Comparison of ENCODE assay signal across 12 cellular contexts in the genomic region with DNA sequence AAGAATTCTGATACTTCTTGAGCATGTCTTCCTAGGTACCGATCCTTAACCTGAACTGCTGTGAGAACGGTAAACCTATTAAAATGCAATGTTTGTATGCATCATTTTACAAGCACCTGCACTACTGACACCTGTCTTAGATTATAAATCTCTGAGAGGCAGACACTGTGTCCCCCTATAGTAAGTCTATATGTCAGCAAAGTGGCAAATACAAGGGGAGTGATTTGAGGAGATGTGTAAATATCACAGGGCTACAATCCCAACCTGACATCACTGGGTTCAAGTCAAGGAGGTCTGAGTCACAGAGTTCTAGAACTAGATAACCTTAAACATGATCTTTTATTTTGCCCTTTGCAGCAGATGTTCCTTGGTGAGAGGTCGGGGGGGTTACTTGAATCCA.
"Had no signal": no experiment of that assay in that cellular context is flagged by ENCODE, and none has a peak within 500 bp of the region (broad histone marks: within the 10 kb centered on the region; RNA-seq: fewer than 3 reads in every experiment).

No MANE protein-coding gene starts in this region.

- DNase-seq: activated T-cell treated with anti-CD3 and anti-CD28 coated beads, Interleukin-2, amount 50 U/mL, for 1 hour; amygdala; dorsolateral prefrontal cortex; foreskin keratinocyte; kidney; right lobe of liver; stimulated activated CD8-positive, alpha-beta memory T cell treated with anti-CD3 and anti-CD28 coated beads, Interleukin-4, amount 100 ng/mL, for 48 hours; stimulated activated naive CD8-positive, alpha-beta T cell treated with anti-CD3 and anti-CD28 coated beads, Interleukin-15, Interleukin-2, amounts not matched to agents 100 U/mL and 50 U/mL, for 24 hours had no signal

- ATAC-seq: esophagus mucosa; foreskin keratinocyte; right lobe of liver; stimulated activated naive CD8-positive, alpha-beta T cell treated with anti-CD3 and anti-CD28 coated beads, Interleukin-15, Interleukin-2, amounts not matched to agents 100 U/mL and 50 U/mL, for 24 hours had no signal

- H3K9me3 ChIP-seq: right lobe of liver, suprapubic skin had no signal

- H3K4me3 Mint-ChIP-seq: activated naive CD8-positive, alpha-beta T cell; brain had no signal

- H3K27me3 Mint-ChIP-seq: activated naive CD8-positive, alpha-beta T cell had no signal

- H3K27me3 ChIP-seq: dorsolateral prefrontal cortex, foreskin keratinocyte, right lobe of liver, suprapubic skin had no signal

- H3K27ac Mint-ChIP-seq: brain had no signal

- H3K4me3 ChIP-seq: dorsolateral prefrontal cortex, right lobe of liver, suprapubic skin had no signal

- H3K27ac ChIP-seq: foreskin keratinocyte, right lobe of liver, suprapubic skin had no signal

- H3K36me3 ChIP-seq: right lobe of liver, suprapubic skin had no signal
